In the genomic region with DNA sequence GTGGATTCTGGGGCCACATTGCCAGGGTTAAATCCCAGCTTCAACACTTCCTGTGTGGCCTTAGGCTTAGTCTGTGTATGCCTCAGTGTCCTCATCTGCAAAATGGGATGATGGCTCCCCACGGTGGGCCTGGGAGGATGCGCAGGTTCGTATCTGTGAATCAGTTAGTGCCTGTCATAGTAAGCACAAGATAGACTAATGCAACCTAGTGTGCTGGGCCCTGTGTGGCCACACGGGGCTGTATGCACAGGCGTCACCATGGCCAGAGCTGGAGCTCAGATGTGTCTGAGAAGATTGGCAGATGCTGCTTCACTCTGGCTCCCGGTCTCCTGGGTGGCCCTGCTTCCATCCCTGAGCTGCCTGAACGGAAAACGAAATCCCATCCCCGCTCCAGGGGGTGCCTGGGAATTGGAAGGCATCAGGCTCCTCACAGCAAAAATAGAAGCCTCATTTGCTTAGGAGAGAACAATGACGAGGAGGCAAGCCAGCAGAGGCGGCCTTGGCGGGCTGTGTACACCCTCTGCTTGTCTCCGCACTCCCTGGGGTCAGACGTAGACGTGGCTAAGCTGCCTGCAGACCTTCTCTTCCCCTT, we compare ENCODE assay signal across 9 cellular contexts.
A peak's percentile ranks its signal among the peaks of the same experiment; 100 is the strongest.
DNase-seq lines count a peak whose midpoint lies in the region; TF ChIP-seq lines count a peak whose summit lies in the region.
"Had no signal": no experiment of that assay in that cellular context is flagged by ENCODE, and none has a peak within 500 bp of the region (broad histone marks: within the 10 kb centered on the region; RNA-seq: fewer than 3 reads in every experiment).

No MANE protein-coding gene starts in this region.

- peaks cover 18 to 37% of the 10 kb centered on the region in 2 experiments for H3K4me1 Mint-ChIP-seq in H9

- H2AFZ ChIP-seq in H9 (ENCODE audit: low read length) = no peak overlapping the region
- H2AFZ ChIP-seq in osteoblast (ENCODE audit: low read length) = no peak overlapping the region

- H3K9me3 Mint-ChIP-seq in H9 = no peaks in the 10 kb centered on the region

- H3K36me3 Mint-ChIP-seq in H9 (ENCODE audit: insufficient read depth in 1 of 3, low read depth in 3 of 3) = no peaks in the 10 kb centered on the region; a peak in 2 of 7 replicates

- H3K36me3 ChIP-seq in osteoblast (ENCODE audit: insufficient read depth, low read length) = no peaks in the 10 kb centered on the region

- H3K27ac Mint-ChIP-seq in H9 = peak overlapping the region; percentile 29 to 66 (median 32); a peak in 2 of 7 replicates

- no peak overlapping the region for H3K4me2 ChIP-seq in H9 (ENCODE audit: insufficient read depth, insufficient read length, low read length)
- H3K4me2 ChIP-seq in osteoblast (ENCODE audit: insufficient read depth, low read length) = no peak overlapping the region

- no peak overlapping the region for H2BK5ac ChIP-seq in H9 (ENCODE audit: insufficient read length, low read length)

- H3K56ac ChIP-seq in H9 (ENCODE audit: insufficient read length, low read depth, low read length) = no peak overlapping the region

- no peak overlapping the region for H4K8ac ChIP-seq in H9 (replicated peaks; ENCODE audit: insufficient read length, low read depth, low read length)

- DNase-seq in H9 (peak; percentile 45), NCI-H2227 treated with DMSO at 0.1 percent for 48 hours (lab: John Stamatoyannopoulos, UW) (peak; percentile 12), caudate nucleus (lab: John Stamatoyannopoulos, UW) (peak in 54 of 61 donors; percentile 22 to 89 (median 70)), osteoblast (ENCODE audit: insufficient read length, low spot score, missing footprints) (no peak), GM19240 (ENCODE audit: insufficient read length, low spot score) (no peak), SW 1271 (lab: John Stamatoyannopoulos, UW) (no peak), amniotic stem cell (lab: John Stamatoyannopoulos, UW) (no peak)
- DNase-seq: effector CD4-positive, alpha-beta T cell; T1000 had no signal

- no peaks in the 10 kb centered on the region for H3K79me1 ChIP-seq in H9 (ENCODE audit: insufficient read depth, low read depth, low read length, poor library complexity, severe bottlenecking)

- no peak overlapping the region for H2BK20ac ChIP-seq in H9 (ENCODE audit: low read depth, low read length, poor library complexity, severe bottlenecking)

- no peak overlapping the region for H2BK12ac ChIP-seq in H9 (ENCODE audit: insufficient read length, low read depth, low read length)

- no peak overlapping the region for H2BK120ac ChIP-seq in H9 (ENCODE audit: low read depth, low read length, poor library complexity, severe bottlenecking)

- no peak overlapping the region for H3K4me3 ChIP-seq in osteoblast (ENCODE audit: insufficient read depth, low read length)

- no peaks in the 10 kb centered on the region for H3K4me1 ChIP-seq in H9 (ENCODE audit: insufficient read depth, low read length)
- H3K4me1 ChIP-seq in osteoblast (ENCODE audit: insufficient read depth, low read length) = no peaks in the 10 kb centered on the region

- TF ChIP-seq CTCF in H9 (conservative IDR thresholded peaks at IDR 0.05) (peak; percentile 58), osteoblast (IDR thresholded peaks at IDR 0.05; ENCODE audit: extremely low read depth, low read depth, low read length) (peak; percentile 17)

- H3K9me3 ChIP-seq in H9 (ENCODE audit: control insufficient read depth, low read depth, low read length) (no peaks in the 10 kb centered on the region), osteoblast (ENCODE audit: low read depth, low read length) (no peaks in the 10 kb centered on the region)

- no peak overlapping the region for H3K9ac ChIP-seq in H9 (ENCODE audit: extremely low read depth, insufficient read length, low read length)

- H4K20me1 ChIP-seq in H9 (ENCODE audit: control insufficient read depth, insufficient read depth, insufficient read length) (no peaks in the 10 kb centered on the region), osteoblast (ENCODE audit: insufficient read depth, low read length) (no peaks in the 10 kb centered on the region)

- H4K5ac ChIP-seq in H9 (ENCODE audit: insufficient read length, low read depth, low read length) = no peak overlapping the region

- no peak overlapping the region for H2AK5ac ChIP-seq in H9 (ENCODE audit: insufficient read length, low read length)

- no CpG with 5 or more reads among the region's 15 CpGs for WGBS in H9 (ENCODE audit: extremely low coverage, insufficient read length, low lambda C conversion rate)

- no peaks in the 10 kb centered on the region for H3K23me2 ChIP-seq in H9 (ENCODE audit: insufficient read length, low read depth, low read length, poor library complexity, severe bottlenecking)

- peak overlapping the region; percentile 44 for H3K14ac ChIP-seq in H9 (ENCODE audit: insufficient read depth, low read length)

- H3K27me3 ChIP-seq in H9 (ENCODE audit: insufficient read depth, low read length) (no peaks in the 10 kb centered on the region), osteoblast (ENCODE audit: insufficient read depth, low read length) (no peaks in the 10 kb centered on the region)

- H3T11ph ChIP-seq in H9 (ENCODE audit: low read length) = no peak overlapping the region

- no peak overlapping the region for H2BK15ac ChIP-seq in H9 (ENCODE audit: low read depth, low read length)

- no peak overlapping the region for H3K27ac ChIP-seq in H9 (ENCODE audit: insufficient read length, low read depth, low read length)
- H3K27ac ChIP-seq in caudate nucleus (ENCODE audit: low read depth, low read length) = peak overlapping the region; percentile 97
- H3K27ac ChIP-seq in osteoblast (ENCODE audit: low read depth, low read length) = no peak overlapping the region

- H3K23ac ChIP-seq in H9 (ENCODE audit: insufficient read length, low read depth, low read length) = no peak overlapping the region

- H3K4ac ChIP-seq in H9 (ENCODE audit: low read depth, low read length) = no peak overlapping the region

- no peak overlapping the region for H4K91ac ChIP-seq in H9 (ENCODE audit: insufficient read length, low read depth, low read length)

- no peak overlapping the region for H3K18ac ChIP-seq in H9 (ENCODE audit: insufficient read length, low read depth, low read length)

- H3K4me3 Mint-ChIP-seq in H9 = no peak overlapping the region

- no peaks in the 10 kb centered on the region for H3K27me3 Mint-ChIP-seq in H9 (ENCODE audit: low read depth)

- H3K79me2 ChIP-seq in H9 (ENCODE audit: insufficient read depth, low read length) (no peaks in the 10 kb centered on the region), osteoblast (ENCODE audit: insufficient read depth, low read length) (no peaks in the 10 kb centered on the region)

Comparison
In these comparisons a context has a peak if more than half of its experiments do, and no peak if none do; other contexts are left out.
1. DNase-seq: peak in H9 (single experiment), NCI-H2227 treated with DMSO at 0.1 percent for 48 hours (single experiment) and caudate nucleus (54 of 61); none in osteoblast (single experiment), GM19240 (single experiment), SW 1271 (0 of 2) and amniotic stem cell (single experiment).